Comparison of ENCODE assay signal across 10 cellular contexts in genomic region chr1:15788624-15789301, GRCh38. TPM values are rescaled to one million over a fixed set of nuclear protein-coding genes. Genes with fewer than 3 reads are reported as not detected.
DNase-seq lines count a peak whose midpoint lies in the region; TF ChIP-seq lines count a peak whose summit lies in the region.
"Had no signal": no experiment of that assay in that cellular context is flagged by ENCODE, and none has a peak within 500 bp of the region (broad histone marks: within the 10 kb centered on the region; RNA-seq: fewer than 3 reads in every experiment).

No MANE protein-coding gene starts in this region.

- no peak overlapping the region for H3K4me3 Mint-ChIP-seq in activated CD4-positive, alpha-beta memory T cell treated with anti-CD3 and anti-CD28 coated beads, Interleukin-2, amount 10 ng/mL, durations not matched to agents 7 days and 5 days
- H3K4me3 Mint-ChIP-seq: stimulated activated naive B cell treated with anti-CD40 and anti-IgM and Interleukin-4, amounts not matched to agents 10 μg/mL and 1 μg/mL and 100 μg/mL, for 72 hours had no signal

- H3K27me3 ChIP-seq in AG04450 (ENCODE audit: control insufficient read depth, insufficient read depth, low read length) = no peaks in the 10 kb centered on the region
- H3K27me3 ChIP-seq: ovary had no signal

- no peak overlapping the region for H3K4me3 ChIP-seq in AG04450 (ENCODE audit: low read depth, low read length)
- H3K4me3 ChIP-seq in fibroblast of villous mesenchyme (ENCODE audit: low read depth, low read length) = no peak overlapping the region
- H3K4me3 ChIP-seq: ovary had no signal

- peaks cover 10% of the 10 kb centered on the region for H3K27me3 Mint-ChIP-seq in activated CD4-positive, alpha-beta memory T cell treated with anti-CD3 and anti-CD28 coated beads, Interleukin-2, amount 10 ng/mL, durations not matched to agents 7 days and 5 days

- no peaks in the 10 kb centered on the region for H3K36me3 Mint-ChIP-seq in activated CD4-positive, alpha-beta memory T cell treated with anti-CD3 and anti-CD28 coated beads, Interleukin-2, amount 10 ng/mL, durations not matched to agents 7 days and 5 days (ENCODE audit: low read depth)
- H3K36me3 Mint-ChIP-seq: stimulated activated naive B cell treated with anti-CD40 and anti-IgM and Interleukin-4, amounts not matched to agents 10 μg/mL and 1 μg/mL and 100 μg/mL, for 72 hours had no signal

- CTCF ChIA-PET in AG04450 (lab: Charles Lee) = interaction anchor here (0.6 to 0.8 kb wide), 2 partner anchors 21 to 26 kb away, joined by 3 read pairs; no protein-coding TSS in a partner anchor
- CTCF ChIA-PET in activated CD4-positive, alpha-beta memory T cell treated with anti-CD3 and anti-CD28 coated beads, Interleukin-2, amount 10 ng/mL, durations not matched to agents 7 days and 5 days (lab: Charles Lee) = interaction anchor here (0.6 kb wide), 1 partner anchor 28 kb away, joined by 3 read pairs; no protein-coding TSS in a partner anchor

- no peak overlapping the region for H3K27ac Mint-ChIP-seq in activated CD4-positive, alpha-beta memory T cell treated with anti-CD3 and anti-CD28 coated beads, Interleukin-2, amount 10 ng/mL, durations not matched to agents 7 days and 5 days
- H3K27ac Mint-ChIP-seq: stimulated activated naive B cell treated with anti-CD40 and anti-IgM and Interleukin-4, amounts not matched to agents 10 μg/mL and 1 μg/mL and 100 μg/mL, for 72 hours had no signal

- no peak for TF ChIP-seq CTCF in AG04450 (IDR thresholded peaks at IDR 0.05; ENCODE audit: low read depth, low read length)
- TF ChIP-seq CTCF in fibroblast of villous mesenchyme (IDR thresholded peaks at IDR 0.05; ENCODE audit: insufficient read depth, low read depth, low read length) = no peak

- peaks cover 2% of the 10 kb centered on the region for H3K4me1 Mint-ChIP-seq in activated CD4-positive, alpha-beta memory T cell treated with anti-CD3 and anti-CD28 coated beads, Interleukin-2, amount 10 ng/mL, durations not matched to agents 7 days and 5 days

- peak overlapping the region; percentile 24 for H3K27ac ChIP-seq in AG04450 (ENCODE audit: low read depth, low read length)
- H3K27ac ChIP-seq: ovary had no signal

- no peak for DNase-seq in AG04450 (ENCODE audit: low read depth, low spot score)
- peak; percentile 78 for DNase-seq in RKO (ENCODE audit: low spot score)
- DNase-seq in fibroblast of villous mesenchyme (ENCODE audit: low read depth) = peak; percentile 51
- no peak for DNase-seq in iPS-NIHi7 (ENCODE audit: extremely low spot score)
- DNase-seq in ureter (ENCODE audit: low spot score) = no peak
- no peak for DNase-seq in activated CD4-positive, alpha-beta memory T cell treated with anti-CD3 and anti-CD28 coated beads, Interleukin-2, amount 10 ng/mL, durations not matched to agents 7 days and 5 days
- DNase-seq: NCI-H1105 treated with DMSO at 0.1 percent for 48 hours; ovary; stimulated activated naive B cell treated with anti-CD40 and anti-IgM and Interleukin-4, amounts not matched to agents 10 μg/mL and 1 μg/mL and 100 μg/mL, for 72 hours had no signal

- H3K9me3 Mint-ChIP-seq in activated CD4-positive, alpha-beta memory T cell treated with anti-CD3 and anti-CD28 coated beads, Interleukin-2, amount 10 ng/mL, durations not matched to agents 7 days and 5 days = no peaks in the 10 kb centered on the region
- H3K9me3 Mint-ChIP-seq: stimulated activated naive B cell treated with anti-CD40 and anti-IgM and Interleukin-4, amounts not matched to agents 10 μg/mL and 1 μg/mL and 100 μg/mL, for 72 hours had no signal

- no peaks in the 10 kb centered on the region for H3K9me3 ChIP-seq in AG04450 (ENCODE audit: control insufficient read depth, insufficient read depth, low read length)
- H3K9me3 ChIP-seq: ovary had no signal

- POLR2A ChIA-PET in AG04450 (lab: Yijun Ruan, JAX) = interaction anchor here (0.9 to 1.0 kb wide), 2 partner anchors 27 to 29 kb away, joined by 3 to 4 read pairs; no protein-coding TSS in a partner anchor
- POLR2A ChIA-PET in activated CD4-positive, alpha-beta memory T cell treated with anti-CD3 and anti-CD28 coated beads, Interleukin-2, amount 10 ng/mL, durations not matched to agents 7 days and 5 days (lab: Charles Lee) = no interaction called here

RNA-seq across cellular contexts. Expression of gene UQCRHL, which starts 18.7 kb away (rescaled TPM):
- 2.7 and 3.0 TPM in 2 replicates for polyA plus RNA-seq in AG04450 (2011; rRNA removed)
- 1.3 and 1.8 TPM in 2 replicates for polyA minus RNA-seq in AG04450 (2011; rRNA and poly(A)+ RNA removed)
- 1.3 and 1.9 TPM in 2 replicates for total RNA-seq in fibroblast of villous mesenchyme
- 0.96 TPM for total RNA-seq in ureter
- 1 to 10 TPM; 1.5 to 1.6 TPM for total RNA-seq in activated CD4-positive, alpha-beta memory T cell treated with anti-CD3 and anti-CD28 coated beads, Interleukin-2, amount 10 ng/mL, durations not matched to agents 7 days and 5 days

RNA-seq across cellular contexts. Expression of gene FBLIM1, which starts 30.2 kb away (rescaled TPM):
- polyA plus RNA-seq in AG04450 (2011; rRNA removed) = 122 and 143 TPM in 2 replicates
- 98.3 and 105 TPM in 2 replicates for polyA minus RNA-seq in AG04450 (2011; rRNA and poly(A)+ RNA removed)
- total RNA-seq in fibroblast of villous mesenchyme (188 and 255 TPM in 2 replicates), ureter (81.8 TPM)
- not detected for total RNA-seq in activated CD4-positive, alpha-beta memory T cell treated with anti-CD3 and anti-CD28 coated beads, Interleukin-2, amount 10 ng/mL, durations not matched to agents 7 days and 5 days

RNA-seq across cellular contexts. Expression of gene TMEM82, which starts 46.5 kb away (rescaled TPM):
- not detected in 2 replicates for polyA plus RNA-seq in AG04450 (2011; rRNA removed)
- not detected in 2 replicates for polyA minus RNA-seq in AG04450 (2011; rRNA and poly(A)+ RNA removed)
- not detected in 2 replicates for total RNA-seq in fibroblast of villous mesenchyme
- total RNA-seq in ureter = not detected
- not detected for total RNA-seq in activated CD4-positive, alpha-beta memory T cell treated with anti-CD3 and anti-CD28 coated beads, Interleukin-2, amount 10 ng/mL, durations not matched to agents 7 days and 5 days
- total RNA-seq: frontal cortex, ovary had no signal
- polyA plus RNA-seq: ovary had no signal

RNA-seq across cellular contexts. Expression of gene SLC25A34, which starts 52.7 kb away (rescaled TPM):
- polyA plus RNA-seq in AG04450 (2011; rRNA removed) = 0.46 and 0.60 TPM in 2 replicates
- 0.17 and 0.46 TPM in 2 replicates for polyA minus RNA-seq in AG04450 (2011; rRNA and poly(A)+ RNA removed)
- under 0.01 and 0.43 TPM in 2 replicates for total RNA-seq in fibroblast of villous mesenchyme
- 3.9 TPM for total RNA-seq in ureter
- total RNA-seq in activated CD4-positive, alpha-beta memory T cell treated with anti-CD3 and anti-CD28 coated beads, Interleukin-2, amount 10 ng/mL, durations not matched to agents 7 days and 5 days = 1 to 10 TPM; 1.4 to 1.9 TPM
- total RNA-seq: frontal cortex had no signal

RNA-seq across cellular contexts. Expression of gene SPEN, which starts 58.7 kb away (rescaled TPM):
- polyA plus RNA-seq in AG04450 (2011; rRNA removed) = 5.2 and 5.4 TPM in 2 replicates
- polyA minus RNA-seq in AG04450 (2011; rRNA and poly(A)+ RNA removed) = 17.3 and 20.5 TPM in 2 replicates
- 25.4 and 30.2 TPM in 2 replicates for total RNA-seq in fibroblast of villous mesenchyme
- 85.2 TPM for total RNA-seq in ureter
- 10 to 100 TPM; 52.1 to 52.5 TPM for total RNA-seq in activated CD4-positive, alpha-beta memory T cell treated with anti-CD3 and anti-CD28 coated beads, Interleukin-2, amount 10 ng/mL, durations not matched to agents 7 days and 5 days

Comparison
In these comparisons a context has a peak if more than half of its experiments do, and no peak if none do; other contexts are left out.
1. DNase-seq: peak in RKO (single experiment) and fibroblast of villous mesenchyme (single experiment); none in AG04450 (single experiment), iPS-NIHi7 (single experiment), ureter (single experiment) and activated CD4-positive, alpha-beta memory T cell treated with anti-CD3 and anti-CD28 coated beads, Interleukin-2, amount 10 ng/mL, durations not matched to agents 7 days and 5 days (single experiment).
2. RNA of gene FBLIM1, which starts 30.2 kb away (total RNA-seq): 188 to 255 TPM in fibroblast of villous mesenchyme and 81.8 TPM in ureter (single experiment); not detected in activated CD4-positive, alpha-beta memory T cell treated with anti-CD3 and anti-CD28 coated beads, Interleukin-2, amount 10 ng/mL, durations not matched to agents 7 days and 5 days; every median in the first group is over 10 times any median in the second.